In the genomic region with DNA sequence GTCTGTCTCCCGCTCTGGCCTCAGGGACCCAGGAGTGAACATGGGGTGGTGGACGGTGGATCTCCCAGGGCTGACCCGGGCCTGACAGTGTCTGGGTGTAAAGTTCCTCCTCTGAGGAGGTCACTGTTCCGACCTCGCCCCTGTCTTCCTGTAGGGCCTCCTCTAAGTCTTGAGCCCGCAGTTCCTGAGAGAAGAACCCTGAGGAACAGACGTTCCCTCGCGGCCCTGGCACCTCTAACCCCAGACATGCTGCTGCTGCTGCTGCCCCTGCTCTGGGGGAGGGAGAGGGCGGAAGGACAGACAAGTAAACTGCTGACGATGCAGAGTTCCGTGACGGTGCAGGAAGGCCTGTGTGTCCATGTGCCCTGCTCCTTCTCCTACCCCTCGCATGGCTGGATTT, we compare ENCODE assay signal across 1 cellular context.
TF ChIP-seq lines count a peak whose summit lies in the region.

TSS of gene SIGLEC9 (plus strand) at position 178 of the 400 bp plus-strand sequence. CDS start at position 247, 69 bp downstream.

TF ChIP-seq in IMR-90, 13 proteins besides CTCF, POLR2A, EP300 and RAD21 (continued from another document):
- TF ChIP-seq, protein P1, sequence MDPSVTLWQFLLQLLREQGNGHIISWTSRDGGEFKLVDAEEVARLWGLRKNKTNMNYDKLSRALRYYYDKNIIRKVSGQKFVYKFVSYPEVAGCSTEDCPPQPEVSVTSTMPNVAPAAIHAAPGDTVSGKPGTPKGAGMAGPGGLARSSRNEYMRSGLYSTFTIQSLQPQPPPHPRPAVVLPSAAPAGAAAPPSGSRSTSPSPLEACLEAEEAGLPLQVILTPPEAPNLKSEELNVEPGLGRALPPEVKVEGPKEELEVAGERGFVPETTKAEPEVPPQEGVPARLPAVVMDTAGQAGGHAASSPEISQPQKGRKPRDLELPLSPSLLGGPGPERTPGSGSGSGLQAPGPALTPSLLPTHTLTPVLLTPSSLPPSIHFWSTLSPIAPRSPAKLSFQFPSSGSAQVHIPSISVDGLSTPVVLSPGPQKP (IDR thresholded peaks at IDR 0.05; ENCODE audit: borderline replicate concordance, low read depth, low read length), result no peak
- TF ChIP-seq NFE2L2 (IDR thresholded peaks at IDR 0.05; ENCODE audit: low read depth, low read length), result no peak
TF ChIP-seq in IMR-90: peak in this region for 1.
